In the genomic region with DNA sequence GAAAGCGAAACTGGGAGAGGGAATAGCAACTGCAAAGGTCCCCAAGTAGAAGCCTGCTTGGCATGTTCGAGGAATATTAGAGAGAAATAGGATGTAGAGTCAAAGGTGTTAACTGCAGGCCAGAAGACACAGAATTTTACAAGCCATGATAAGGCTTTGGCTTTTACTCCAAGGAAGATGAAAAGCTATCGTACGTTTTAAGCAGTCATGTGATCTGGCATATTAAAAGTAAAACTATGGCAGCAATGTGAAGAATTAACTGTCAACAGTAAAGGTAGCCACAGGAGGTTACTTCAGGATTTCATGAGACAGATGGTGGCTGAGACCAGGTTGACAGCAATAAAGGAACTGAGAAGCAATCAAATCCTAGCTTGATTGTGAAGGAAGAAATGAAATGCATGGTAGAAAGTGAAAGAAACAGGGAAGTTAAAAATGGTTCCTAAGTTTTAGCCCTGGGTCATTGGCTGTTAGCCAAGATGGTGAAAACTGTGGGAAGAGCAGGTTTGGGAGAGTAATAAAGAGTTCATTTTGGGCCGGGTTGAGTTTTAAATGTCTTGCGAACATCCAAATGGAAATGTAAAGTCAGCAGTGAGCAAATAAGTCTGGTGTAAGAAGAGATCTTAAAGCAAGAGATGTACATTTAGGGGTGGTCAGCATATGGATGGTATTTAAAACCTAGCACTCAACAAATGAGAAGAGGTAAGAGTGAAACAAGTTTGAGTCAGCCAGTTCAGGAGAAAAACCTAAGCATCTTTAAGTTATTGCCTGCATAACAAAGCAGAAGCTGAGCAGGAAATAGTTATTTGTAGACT, we compare ENCODE assay signal across 11 cellular contexts. TPM values are rescaled to one million over a fixed set of nuclear protein-coding genes. Genes with fewer than 3 reads are reported as not detected.
A peak's percentile ranks its signal among the peaks of the same experiment; 100 is the strongest.
DNase-seq lines count a peak whose midpoint lies in the region; ATAC-seq and TF ChIP-seq lines count a peak whose summit lies in the region.
"Had no signal": no experiment of that assay in that cellular context is flagged by ENCODE, and none has a peak within 500 bp of the region (broad histone marks: within the 10 kb centered on the region; RNA-seq: fewer than 3 reads in every experiment).

No MANE protein-coding gene starts in this region.

- H3K4me2 ChIP-seq in PC-3 (ENCODE audit: low read length): peak overlapping the region; percentile 24
- no peak overlapping the region for H3K4me2 ChIP-seq in osteoblast (ENCODE audit: insufficient read depth, low read length)
- no peak overlapping the region for H3K4me2 ChIP-seq in GM23338

- ATAC-seq in PC-3 (no peak), GM23338 (no peak)

- peak; percentile 11 for DNase-seq in DMS 273 (lab: John Stamatoyannopoulos, UW; ENCODE audit: unreplicated experiment)
- DNase-seq in DMS 273 treated with DMSO at 0.1 percent for 48 hours (lab: John Stamatoyannopoulos, UW): no peak
- DNase-seq in PC-3: no peak
- no peak for DNase-seq in chondrocyte (ENCODE audit: low spot score)
- DNase-seq in osteoblast (ENCODE audit: insufficient read length, low spot score, missing footprints): no peak
- DNase-seq in GM23338 (ENCODE audit: low spot score): no peak
- no peak for DNase-seq in GM19238 (ENCODE audit: insufficient read length, low spot score)
- no peak for DNase-seq in HuH-7 (ENCODE audit: low spot score)
- DNase-seq: 8988T, H7, NCI-H187 treated with DMSO at 0.1 percent for 48 hours had no signal

- H3K9me3 Mint-ChIP-seq in chondrocyte (ENCODE audit: low read depth): no peaks in the 10 kb centered on the region
- no peaks in the 10 kb centered on the region for H3K9me3 Mint-ChIP-seq in GM23338

- H3K27ac ChIP-seq in PC-3 (ENCODE audit: low read length) (peak overlapping the region; percentile 73), osteoblast (ENCODE audit: low read depth, low read length) (peak overlapping the region; percentile 7), GM23338 (ENCODE audit: low read depth) (no peak overlapping the region)

- no peaks in the 10 kb centered on the region for H3K27me3 Mint-ChIP-seq in chondrocyte (ENCODE audit: low read depth)
- H3K27me3 Mint-ChIP-seq in GM23338 (ENCODE audit: insufficient read depth, low read depth, poor library complexity): peaks cover 1% of the 10 kb centered on the region

- TSS peak; percentile 12 for BruUV-seq in PC-3 (replicated peaks; lab: Mats Ljungman, UMichigan)

- CTCF ChIA-PET in PC-3 (lab: Charles Lee): interaction anchor here (2.0 kb wide), 1 partner anchor 23 kb away, joined by 11 read pairs; the partner anchor contains the start of gene PRKAA1

- no peak for TF ChIP-seq CTCF in PC-3 (conservative IDR thresholded peaks at IDR 0.05; ENCODE audit: low read depth, low read length)
- no peak for TF ChIP-seq CTCF in chondrocyte (IDR thresholded peaks at IDR 0.05)
- TF ChIP-seq CTCF in osteoblast (IDR thresholded peaks at IDR 0.05; ENCODE audit: extremely low read depth, low read depth, low read length): no peak
- TF ChIP-seq CTCF in GM23338 (conservative IDR thresholded peaks at IDR 0.05; ENCODE audit: low read depth in 2 of 2): no peak

- H3K4me3 ChIP-seq in PC-3 (ENCODE audit: low read length) (no peak overlapping the region), osteoblast (ENCODE audit: insufficient read depth, low read length) (no peak overlapping the region), GM23338 (no peak overlapping the region)

- H3K27me3 ChIP-seq in PC-3 (ENCODE audit: low read length) (no peaks in the 10 kb centered on the region), osteoblast (ENCODE audit: insufficient read depth, low read length) (no peaks in the 10 kb centered on the region), GM23338 (ENCODE audit: insufficient read depth) (no peaks in the 10 kb centered on the region)

- H3K9me2 ChIP-seq in PC-3 (replicated peaks; ENCODE audit: low read length) (no peaks in the 10 kb centered on the region), GM23338 (ENCODE audit: insufficient read depth) (no peaks in the 10 kb centered on the region)

- POLR2A ChIA-PET in PC-3 (lab: Charles Lee; ENCODE audit: unreplicated experiment): no interaction called here

- H3F3A ChIP-seq in PC-3 (ENCODE audit: low read length, unreplicated experiment) (peaks cover 15% of the 10 kb centered on the region), GM23338 (replicated peaks; ENCODE audit: low read depth) (no peaks in the 10 kb centered on the region)

- H3K4me1 Mint-ChIP-seq in chondrocyte (ENCODE audit: low read depth) (peaks cover 19% of the 10 kb centered on the region), GM23338 (no peaks in the 10 kb centered on the region; the same call in 1 of the 3 replicates)

- H3K27ac Mint-ChIP-seq in chondrocyte (ENCODE audit: unreplicated experiment) (peak overlapping the region; percentile 55), GM23338 (no peak overlapping the region)

- H3K36me3 Mint-ChIP-seq in chondrocyte (ENCODE audit: low read depth): peaks cover 9% of the 10 kb centered on the region
- H3K36me3 Mint-ChIP-seq in GM23338 (ENCODE audit: low read depth): peaks cover 26% of the 10 kb centered on the region

- intact Hi-C loops in PC-3 (cut with micrococcal nuclease): loop anchor here (1.0 to 2.0 kb wide), 2 partner anchors 19 to 20 kb away; no protein-coding TSS in a partner anchor

- H3K36me3 ChIP-seq in PC-3 (ENCODE audit: low read depth, low read length): peaks cover 36% of the 10 kb centered on the region
- peaks cover 39% of the 10 kb centered on the region for H3K36me3 ChIP-seq in osteoblast (ENCODE audit: insufficient read depth, low read length)
- peaks cover 16% of the 10 kb centered on the region; the same call in 1 of the 2 replicates for H3K36me3 ChIP-seq in GM23338 (ENCODE audit: insufficient read depth)

- H4K20me1 ChIP-seq in PC-3 (ENCODE audit: low read length): peaks cover 20% of the 10 kb centered on the region; the same call in 1 of the 2 replicates
- peaks cover 13% of the 10 kb centered on the region for H4K20me1 ChIP-seq in osteoblast (ENCODE audit: insufficient read depth, low read length)
- H4K20me1 ChIP-seq in GM23338 (replicated peaks; ENCODE audit: insufficient read depth): 0 out of 2 replicates have a peak, but pooled peaks cover 3% of the 10 kb centered on the region

- peak overlapping the region; percentile 31 for H3K9ac ChIP-seq in PC-3 (ENCODE audit: low read length)

- H3K79me2 ChIP-seq in PC-3 (ENCODE audit: low read length) (peaks cover 37% of the 10 kb centered on the region), osteoblast (ENCODE audit: insufficient read depth, low read length) (peaks cover 53% of the 10 kb centered on the region), GM23338 (replicated peaks; ENCODE audit: insufficient read depth) (peaks cover 36% of the 10 kb centered on the region)

- H3K4me1 ChIP-seq in PC-3 (ENCODE audit: insufficient read depth, low read length) (peaks cover 29% of the 10 kb centered on the region), osteoblast (ENCODE audit: insufficient read depth, low read length) (peaks cover 5% of the 10 kb centered on the region), GM23338 (ENCODE audit: insufficient read depth) (no peaks in the 10 kb centered on the region)

- no peak overlapping the region for H3K4me3 Mint-ChIP-seq in chondrocyte (ENCODE audit: unreplicated experiment)
- H3K4me3 Mint-ChIP-seq in GM23338: no peak overlapping the region

- no peak overlapping the region for H2AFZ ChIP-seq in PC-3 (ENCODE audit: low read length)
- no peak overlapping the region for H2AFZ ChIP-seq in osteoblast (ENCODE audit: low read length)
- H2AFZ ChIP-seq in GM23338: no peak overlapping the region

- no peaks in the 10 kb centered on the region for H3K9me3 ChIP-seq in PC-3 (ENCODE audit: low read length)
- H3K9me3 ChIP-seq in osteoblast (ENCODE audit: low read depth, low read length): no peaks in the 10 kb centered on the region

TF ChIP-seq in GM23338, 12 proteins besides CTCF, POLR2A, EP300 and RAD21 (continues in another document):
- TF ChIP-seq ZNF114 (CRISPR knock-in tag; IDR thresholded peaks at IDR 0.05) (no peak), CREB1 (CRISPR knock-in tag; IDR thresholded peaks at IDR 0.05; ENCODE audit: low read depth) (no peak), EZH2 (IDR thresholded peaks at IDR 0.05; ENCODE audit: low read depth, unreplicated experiment) (no peak), POLR2AphosphoS5 (IDR thresholded peaks at IDR 0.05; ENCODE audit: low read depth) (no peak), NANOG (IDR thresholded peaks at IDR 0.05; ENCODE audit: borderline replicate concordance) (no peak)

RNA-seq across cellular contexts. Expression of gene TTC33, which starts 20.3 kb away (rescaled TPM):
- total RNA-seq in PC-3 (2014; rRNA removed): 9.0 and 11.6 TPM in 2 replicates
- total RNA-seq in chondrocyte: 14.3 to 17.3 TPM (median 15.0 TPM) in 3 replicates
- total RNA-seq in osteoblast: 13.8 and 14.5 TPM in 2 replicates
- 11.5 and 12.9 TPM in 2 replicates for total RNA-seq in GM23338 (2014; rRNA removed; shearing (Covaris generic))
- 4.0 and 4.1 TPM in 2 replicates for polyA plus RNA-seq in GM23338 (2016; fragmentation: Nextera tagmentation; extraction: Ambion mirVana)

RNA-seq across cellular contexts. Expression of gene PRKAA1, which starts 22.1 kb away (rescaled TPM):
- total RNA-seq in PC-3 (2014; rRNA removed) (84.5 and 86.0 TPM in 2 replicates), chondrocyte (67.8 to 71.3 TPM (median 70.8 TPM) in 3 replicates), osteoblast (95.5 and 110 TPM in 2 replicates)
- 35.0 and 35.9 TPM in 2 replicates for total RNA-seq in GM23338 (2014; rRNA removed; shearing (Covaris generic))
- polyA plus RNA-seq in GM23338 (2016; fragmentation: Nextera tagmentation; extraction: Ambion mirVana): 7.8 and 10.3 TPM in 2 replicates

RNA-seq across cellular contexts. Expression of gene RPL37, which starts 59.0 kb away (rescaled TPM):
- total RNA-seq in PC-3 (2014; rRNA removed): 2,333 and 2,823 TPM in 2 replicates
- total RNA-seq in chondrocyte: 714 to 807 TPM (median 721 TPM) in 3 replicates
- 220 and 385 TPM in 2 replicates for total RNA-seq in osteoblast
- 70.1 and 104 TPM in 2 replicates for total RNA-seq in GM23338 (2014; rRNA removed; shearing (Covaris generic))
- polyA plus RNA-seq in GM23338 (2016; fragmentation: Nextera tagmentation; extraction: Ambion mirVana): 3,283 and 3,957 TPM in 2 replicates
